In the genomic region with DNA sequence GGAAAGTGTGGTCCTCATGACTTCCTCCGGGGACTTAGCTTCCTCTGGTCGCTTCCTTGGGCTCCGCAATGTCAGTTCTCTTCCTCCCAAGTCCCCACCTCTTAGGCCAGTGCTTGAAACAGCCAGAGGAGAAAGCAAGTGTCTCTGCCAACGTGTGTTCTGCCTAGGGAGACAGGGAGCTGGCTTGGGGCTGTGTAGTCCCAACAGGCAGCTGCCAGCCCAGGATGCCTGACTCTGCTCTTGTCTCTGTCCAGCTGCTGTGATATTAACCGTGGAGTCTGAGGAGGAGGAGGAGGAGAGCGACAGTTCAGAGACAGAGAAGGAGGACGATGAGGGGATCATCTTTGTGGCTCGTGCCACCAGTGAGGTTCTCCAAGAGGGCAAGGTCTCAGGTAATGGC, we compare ENCODE assay signal across 26 cellular contexts. TPM values are rescaled to one million over a fixed set of nuclear protein-coding genes. Genes with fewer than 3 reads are reported as not detected.
DNase-seq lines count a peak whose midpoint lies in the region; ATAC-seq, FAIRE-seq and TF ChIP-seq lines count a peak whose summit lies in the region.
"Had no signal": no experiment of that assay in that cellular context is flagged by ENCODE, and none has a peak within 500 bp of the region (broad histone marks: within the 10 kb centered on the region; RNA-seq: fewer than 3 reads in every experiment).

No MANE protein-coding gene starts in this region.

- H3K27me3 Mint-ChIP-seq in activated naive CD8-positive, alpha-beta T cell treated with anti-CD3 and anti-CD28 coated beads for 36 hours = peaks cover 4% of the 10 kb centered on the region

- no peaks in the 10 kb centered on the region for H3K27me3 ChIP-seq in osteoblast (ENCODE audit: insufficient read depth, low read length)
- H3K27me3 ChIP-seq in upper lobe of right lung = no peaks in the 10 kb centered on the region
- H3K27me3 ChIP-seq: MG63, SJCRH30 had no signal

- no peak overlapping the region for H3K4me3 ChIP-seq in kidney (ENCODE audit: low read length in 2 of 2)
- no peak overlapping the region for H3K4me3 ChIP-seq in osteoblast (ENCODE audit: insufficient read depth, low read length)
- no peak overlapping the region for H3K4me3 ChIP-seq in upper lobe of right lung
- H3K4me3 ChIP-seq: GM23338, MG63, SJCRH30 had no signal

- H3K4me3 Mint-ChIP-seq in activated naive CD8-positive, alpha-beta T cell treated with anti-CD3 and anti-CD28 coated beads for 36 hours = no peak overlapping the region
- H3K4me3 Mint-ChIP-seq: B cell; CD14-positive monocyte; CD8-positive, alpha-beta memory T cell; GM23338 had no signal

- no peaks in the 10 kb centered on the region for H3K9me3 Mint-ChIP-seq in activated naive CD8-positive, alpha-beta T cell treated with anti-CD3 and anti-CD28 coated beads for 36 hours
- H3K9me3 Mint-ChIP-seq: CD8-positive, alpha-beta memory T cell; GM23338 had no signal

- FAIRE-seq in kidney (lab: Jason Lieb, UNC) = no peak
- FAIRE-seq: HTR-8/SVneo, RCC 7860 had no signal

- H2AFZ ChIP-seq in osteoblast (ENCODE audit: low read length) = no peak overlapping the region
- H2AFZ ChIP-seq: GM23338 had no signal

- H3K36me3 ChIP-seq in kidney (ENCODE audit: control insufficient read depth in 1 of 2, insufficient read depth in 2 of 2, low read length in 2 of 2) (no peaks in the 10 kb centered on the region), osteoblast (ENCODE audit: insufficient read depth, low read length) (peaks cover 8% of the 10 kb centered on the region), upper lobe of right lung (no peaks in the 10 kb centered on the region)
- H3K36me3 ChIP-seq: MG63, SJCRH30 had no signal

- DNase-seq in DMS 273 (lab: John Stamatoyannopoulos, UW; ENCODE audit: unreplicated experiment) (peak; percentile 31), DMS 273 treated with DMSO at 0.1 percent for 48 hours (lab: John Stamatoyannopoulos, UW) (no peak), kidney (peak; percentile 25), osteoblast (ENCODE audit: insufficient read length, low spot score, missing footprints) (peak; percentile 14), upper lobe of right lung (peak; percentile 19), SHP77 treated with DMSO at 0.1 percent for 48 hours (lab: John Stamatoyannopoulos, UW) (no peak)
- DNase-seq in activated naive CD8-positive, alpha-beta T cell treated with anti-CD3 and anti-CD28 coated beads for 36 hours = no peak
- DNase-seq: CD8-positive, alpha-beta memory T cell; KG1; MG63; NCI-H1105 treated with DMSO at 0.1 percent for 48 hours; NCI-H146; NCI-H2029; NCI-H446; NCI-H524 treated with DMSO at 0.1 percent for 48 hours; NCI-H774; SJCRH30 had no signal

- intact Hi-C loops in kidney (cut with DNase I) (no loop called here), upper lobe of right lung (cut with DNase I) (no loop called here)

- H3K36me3 Mint-ChIP-seq in activated naive CD8-positive, alpha-beta T cell treated with anti-CD3 and anti-CD28 coated beads for 36 hours = peaks cover 3% of the 10 kb centered on the region
- H3K36me3 Mint-ChIP-seq: CD14-positive monocyte; CD8-positive, alpha-beta memory T cell had no signal

- no peak for ATAC-seq in upper lobe of right lung
- ATAC-seq in HG03139 (IDR thresholded peaks at IDR 0.05; ENCODE audit: unreplicated experiment) = no peak
- ATAC-seq: GM23338, HCT116, SK-N-SH treated with all-trans-retinoic acid at 6 μM for 48 hours had no signal

- H3K4me1 ChIP-seq in kidney (ENCODE audit: control insufficient read depth in 1 of 2, insufficient read depth in 1 of 2, low read depth in 1 of 2, low read length in 2 of 2) (no peaks in the 10 kb centered on the region), osteoblast (ENCODE audit: insufficient read depth, low read length) (peaks cover 32% of the 10 kb centered on the region), upper lobe of right lung (no peaks in the 10 kb centered on the region)

- H4K20me1 ChIP-seq in osteoblast (ENCODE audit: insufficient read depth, low read length) = no peaks in the 10 kb centered on the region

- H3K9me3 ChIP-seq in kidney (ENCODE audit: control insufficient read depth in 1 of 2, low read length in 2 of 2) = no peaks in the 10 kb centered on the region
- no peaks in the 10 kb centered on the region for H3K9me3 ChIP-seq in osteoblast (ENCODE audit: low read depth, low read length)
- no peaks in the 10 kb centered on the region for H3K9me3 ChIP-seq in upper lobe of right lung
- H3K9me3 ChIP-seq: MG63, SJCRH30 had no signal

- H3K9ac ChIP-seq in kidney (ENCODE audit: low read length in 2 of 2) = no peak overlapping the region

- no peaks in the 10 kb centered on the region for H3K79me2 ChIP-seq in osteoblast (ENCODE audit: insufficient read depth, low read length)

- no peak overlapping the region for H3K4me2 ChIP-seq in osteoblast (ENCODE audit: insufficient read depth, low read length)
- H3K4me2 ChIP-seq: GM23338 had no signal

- no peak overlapping the region for H3K27ac ChIP-seq in kidney (ENCODE audit: low read depth in 2 of 2, low read length in 2 of 2)
- H3K27ac ChIP-seq in osteoblast (ENCODE audit: low read depth, low read length) = no peak overlapping the region
- H3K27ac ChIP-seq in upper lobe of right lung = no peak overlapping the region
- H3K27ac ChIP-seq: 22Rv1, SJCRH30 had no signal

- no peak overlapping the region for H3K27ac Mint-ChIP-seq in activated naive CD8-positive, alpha-beta T cell treated with anti-CD3 and anti-CD28 coated beads for 36 hours
- H3K27ac Mint-ChIP-seq: B cell, GM23338 had no signal

- TF ChIP-seq CTCF in kidney (IDR thresholded peaks at IDR 0.05; ENCODE audit: borderline replicate concordance, extremely low read depth, insufficient read depth) (no peak), osteoblast (IDR thresholded peaks at IDR 0.05; ENCODE audit: extremely low read depth, low read depth, low read length) (no peak), upper lobe of right lung (IDR thresholded peaks at IDR 0.05) (no peak)

- H3K4me1 Mint-ChIP-seq in activated naive CD8-positive, alpha-beta T cell treated with anti-CD3 and anti-CD28 coated beads for 36 hours = no peaks in the 10 kb centered on the region
- H3K4me1 Mint-ChIP-seq: B cell; CD8-positive, alpha-beta memory T cell; GM23338 had no signal

RNA-seq across cellular contexts. Expression of gene PLEKHG4, which starts 13.5 kb away (rescaled TPM):
- 10.1 TPM for total RNA-seq in kidney
- polyA plus RNA-seq in kidney (ENCODE audit: insufficient read depth, low read depth, low replicate concordance) = 2.6 TPM
- 31.8 and 41.6 TPM in 2 replicates for total RNA-seq in osteoblast
- total RNA-seq in upper lobe of right lung = 16.2 TPM
- total RNA-seq in activated naive CD8-positive, alpha-beta T cell treated with anti-CD3 and anti-CD28 coated beads for 36 hours = 10 to 100 TPM; 30.8 to 37.0 TPM
- total RNA-seq: SJCRH30 had no signal

RNA-seq across cellular contexts. Expression of gene SLC9A5, which starts 17.1 kb away (rescaled TPM):
- total RNA-seq in kidney (1.1 TPM), osteoblast (2.9 and 3.6 TPM in 2 replicates), upper lobe of right lung (2.4 TPM)
- 0.92 TPM for polyA plus RNA-seq in kidney (ENCODE audit: insufficient read depth, low read depth, low replicate concordance)
- 1 to 10 TPM; 5.8 to 6.1 TPM for total RNA-seq in activated naive CD8-positive, alpha-beta T cell treated with anti-CD3 and anti-CD28 coated beads for 36 hours
- polyA plus RNA-seq: CD14-positive monocyte; CD8-positive, alpha-beta memory T cell had no signal

RNA-seq across cellular contexts. Expression of gene FHOD1, which starts 18.6 kb away (rescaled TPM):
- total RNA-seq in kidney (30.4 TPM), osteoblast (27.4 and 28.2 TPM in 2 replicates), upper lobe of right lung (94.9 TPM)
- polyA plus RNA-seq in kidney (ENCODE audit: insufficient read depth, low read depth, low replicate concordance) = 21.0 TPM
- 10 to 100 TPM; 76.4 to 79.9 TPM for total RNA-seq in activated naive CD8-positive, alpha-beta T cell treated with anti-CD3 and anti-CD28 coated beads for 36 hours

RNA-seq across cellular contexts. Expression of gene TMEM208, which starts 38.9 kb away (rescaled TPM):
- total RNA-seq in kidney = 47.1 TPM
- 145 TPM for polyA plus RNA-seq in kidney (ENCODE audit: insufficient read depth, low read depth, low replicate concordance)
- 22.4 and 25.3 TPM in 2 replicates for total RNA-seq in osteoblast
- 39.3 TPM for total RNA-seq in upper lobe of right lung
- 10 to 100 TPM; 46.5 to 48.6 TPM for total RNA-seq in activated naive CD8-positive, alpha-beta T cell treated with anti-CD3 and anti-CD28 coated beads for 36 hours

Comparison
In these comparisons a context has a peak if more than half of its experiments do, and no peak if none do; other contexts are left out.
1. DNase-seq: peak in DMS 273 (single experiment), kidney (single experiment), osteoblast (single experiment) and upper lobe of right lung (single experiment); none in DMS 273 treated with DMSO at 0.1 percent for 48 hours (single experiment), SHP77 treated with DMSO at 0.1 percent for 48 hours (single experiment) and activated naive CD8-positive, alpha-beta T cell treated with anti-CD3 and anti-CD28 coated beads for 36 hours (single experiment).